ENCODE assay signal across 9 cellular contexts in the genomic region with DNA sequence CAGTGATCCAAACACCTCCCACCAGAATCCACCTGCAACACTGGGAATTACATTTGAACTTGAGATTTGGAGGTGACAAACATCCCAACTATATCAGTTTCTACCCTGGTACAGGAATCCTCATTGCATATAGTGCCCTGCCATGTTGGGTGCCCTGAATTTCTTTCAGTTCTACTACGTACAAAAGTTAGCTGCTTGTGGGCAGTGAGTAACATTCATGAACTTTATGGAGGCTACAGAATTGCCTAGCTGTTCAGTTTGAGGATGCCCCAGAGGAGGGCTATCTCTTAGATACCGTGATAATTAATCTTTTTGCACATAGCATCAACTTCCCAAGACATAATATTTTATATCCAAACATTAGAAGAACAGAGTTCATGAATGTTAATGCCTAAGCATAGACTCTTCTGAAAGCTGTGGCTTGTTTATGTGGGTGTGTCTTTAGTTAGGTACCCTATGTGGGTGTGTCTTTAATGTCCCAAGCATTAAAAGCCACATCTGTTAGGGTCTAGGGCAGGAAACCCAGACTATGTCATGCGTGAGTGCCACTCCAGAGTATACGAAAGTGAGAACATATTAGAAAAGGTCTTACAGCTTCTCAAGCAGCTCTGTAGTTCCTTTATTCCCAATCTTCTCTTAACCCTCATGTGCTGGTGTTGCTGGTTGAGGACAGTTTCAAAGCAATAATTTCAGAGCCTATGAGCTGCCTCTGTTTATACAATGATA. TPM values are rescaled to one million over a fixed set of nuclear protein-coding genes. Genes with fewer than 3 reads are reported as not detected.
DNase-seq lines count a peak whose midpoint lies in the region; ATAC-seq and TF ChIP-seq lines count a peak whose summit lies in the region.
"Had no signal": no experiment of that assay in that cellular context is flagged by ENCODE, and none has a peak within 500 bp of the region (broad histone marks: within the 10 kb centered on the region; RNA-seq: fewer than 3 reads in every experiment).

No MANE protein-coding gene starts in this region.

- H3K4me1 Mint-ChIP-seq in stimulated activated naive B cell treated with anti-CD40 and anti-IgM and Interleukin-4, amounts not matched to agents 10 μg/mL and 1 μg/mL and 100 μg/mL, for 72 hours: peaks cover 16 to 28% of the 10 kb centered on the region in 2 donors

- H3K9me2 ChIP-seq in OCI-LY7 (ENCODE audit: insufficient read depth, low read length): no peaks in the 10 kb centered on the region

- intact Hi-C loops in OCI-LY7 (cut with micrococcal nuclease; ENCODE audit: unreplicated experiment): no loop called here

- H3K9me3 ChIP-seq in OCI-LY7 (ENCODE audit: low read length): no peaks in the 10 kb centered on the region

- no peaks in the 10 kb centered on the region for H3K9me3 Mint-ChIP-seq in stimulated activated naive B cell treated with anti-CD40 and anti-IgM and Interleukin-4, amounts not matched to agents 10 μg/mL and 1 μg/mL and 100 μg/mL, for 72 hours
- H3K9me3 Mint-ChIP-seq: stimulated activated naive CD8-positive, alpha-beta T cell treated with anti-CD3 and anti-CD28 coated beads, Interleukin-15, Interleukin-2, amounts not matched to agents 100 ng/mL and 50 ng/mL, for 24 hours had no signal

- H3K27me3 Mint-ChIP-seq in stimulated activated naive B cell treated with anti-CD40 and anti-IgM and Interleukin-4, amounts not matched to agents 10 μg/mL and 1 μg/mL and 100 μg/mL, for 72 hours: no peaks in the 10 kb centered on the region
- H3K27me3 Mint-ChIP-seq: stimulated activated naive CD8-positive, alpha-beta T cell treated with anti-CD3 and anti-CD28 coated beads, Interleukin-15, Interleukin-2, amounts not matched to agents 100 ng/mL and 50 ng/mL, for 24 hours had no signal

- no peaks in the 10 kb centered on the region for H3K36me3 Mint-ChIP-seq in stimulated activated naive B cell treated with anti-CD40 and anti-IgM and Interleukin-4, amounts not matched to agents 10 μg/mL and 1 μg/mL and 100 μg/mL, for 72 hours

- H3K36me3 ChIP-seq in OCI-LY7 (ENCODE audit: insufficient read depth, low read length): no peaks in the 10 kb centered on the region

- no TSS peak for BruUV-seq in OCI-LY7 (replicated peaks; lab: Mats Ljungman, UMichigan)

- no peak overlapping the region for H3K4me3 ChIP-seq in OCI-LY7 (ENCODE audit: low read depth, low read length, poor library complexity, severe bottlenecking)

- H4K20me1 ChIP-seq in OCI-LY7 (ENCODE audit: insufficient read depth, low read length): no peaks in the 10 kb centered on the region

- H3K4me1 ChIP-seq in OCI-LY7 (ENCODE audit: insufficient read depth, low read length, poor library complexity, severe bottlenecking): no peaks in the 10 kb centered on the region

- H3K79me2 ChIP-seq in OCI-LY7 (ENCODE audit: insufficient read depth, low read depth, low read length): no peaks in the 10 kb centered on the region

- no peak overlapping the region for H3K4me2 ChIP-seq in OCI-LY7 (ENCODE audit: low read length)

- H3K27ac Mint-ChIP-seq in stimulated activated naive B cell treated with anti-CD40 and anti-IgM and Interleukin-4, amounts not matched to agents 10 μg/mL and 1 μg/mL and 100 μg/mL, for 72 hours: no peak overlapping the region
- H3K27ac Mint-ChIP-seq: stimulated activated naive CD8-positive, alpha-beta T cell treated with anti-CD3 and anti-CD28 coated beads, Interleukin-15, Interleukin-2, amounts not matched to agents 100 ng/mL and 50 ng/mL, for 24 hours had no signal

- no peak for DNase-seq in stimulated activated naive B cell treated with anti-CD40 and anti-IgM and Interleukin-4, amounts not matched to agents 10 μg/mL and 1 μg/mL and 100 μg/mL, for 72 hours
- DNase-seq in OCI-LY7 (ENCODE audit: low spot score) (no peak), NCI-H345 (lab: John Stamatoyannopoulos, UW) (no peak)
- no peak for DNase-seq in stimulated activated CD4-positive, alpha-beta T cell treated with anti-CD3 and anti-CD28 coated beads, Interleukin-1b, Interleukin-23, amount 100 ng/mL, for 48 hours

- ATAC-seq in GM19023 (IDR thresholded peaks at IDR 0.05; ENCODE audit: unreplicated experiment): peak; percentile 60
- ATAC-seq in GM21825 (IDR thresholded peaks at IDR 0.05; ENCODE audit: unreplicated experiment): peak; percentile 92
- ATAC-seq in HG03378 (IDR thresholded peaks at IDR 0.05; ENCODE audit: unreplicated experiment): peak; percentile 75
- peak; percentile 88 to 91 for ATAC-seq in stimulated activated naive B cell treated with anti-CD40 and anti-IgM and Interleukin-4, amounts not matched to agents 10 μg/mL and 1 μg/mL and 100 μg/mL, for 72 hours (replicated peaks)

- H2AFZ ChIP-seq in OCI-LY7 (ENCODE audit: low read length): no peak overlapping the region

- H3K4me3 Mint-ChIP-seq in stimulated activated naive B cell treated with anti-CD40 and anti-IgM and Interleukin-4, amounts not matched to agents 10 μg/mL and 1 μg/mL and 100 μg/mL, for 72 hours: peak overlapping the region in 1 of 2 donors; percentile 0
- H3K4me3 Mint-ChIP-seq: stimulated activated naive CD8-positive, alpha-beta T cell treated with anti-CD3 and anti-CD28 coated beads, Interleukin-15, Interleukin-2, amounts not matched to agents 100 ng/mL and 50 ng/mL, for 24 hours had no signal

- POLR2A ChIA-PET in OCI-LY7 (lab: Charles Lee): no interaction called here

- no peak for TF ChIP-seq CTCF in OCI-LY7 (conservative IDR thresholded peaks at IDR 0.05; ENCODE audit: low read length)

- no peak overlapping the region for H3K27ac ChIP-seq in OCI-LY7 (ENCODE audit: low read depth, low read length, poor library complexity, severe bottlenecking)
- H3K27ac ChIP-seq: VCaP had no signal

- CTCF ChIA-PET in OCI-LY7 (lab: Charles Lee; ENCODE audit: unreplicated experiment): no interaction called here

RNA-seq across cellular contexts. Expression of gene CHD1, which starts 47.0 kb away (rescaled TPM):
- 10.3 and 23.3 TPM in 2 replicates for total RNA-seq in OCI-LY7 (2014; rRNA removed; shearing (Covaris generic))
- 8.3 and 8.7 TPM in 2 replicates for total RNA-seq in OCI-LY7 (2022)
